ENCODE assay signal across 24 cellular contexts in genomic region chr4:115678425-115678941, GRCh38.
DNase-seq lines count a peak whose midpoint lies in the region; ATAC-seq and TF ChIP-seq lines count a peak whose summit lies in the region.
"Had no signal": no experiment of that assay in that cellular context is flagged by ENCODE, and none has a peak within 500 bp of the region (broad histone marks: within the 10 kb centered on the region; RNA-seq: fewer than 3 reads in every experiment).

No MANE protein-coding gene starts in this region.

- intact Hi-C loops in spleen (cut with DNase I; ENCODE audit: low total_unique reads) (no loop called here), ascending aorta (cut with DNase I) (no loop called here)

- H4K20me1 ChIP-seq in hepatocyte (ENCODE audit: insufficient read depth, poor library complexity, severe bottlenecking) (no peaks in the 10 kb centered on the region), neural progenitor cell (ENCODE audit: low read depth) (no peaks in the 10 kb centered on the region)

- TF ChIP-seq CTCF in hepatocyte (IDR thresholded peaks at IDR 0.05; ENCODE audit: poor library complexity), result no peak
- TF ChIP-seq CTCF in spleen (IDR thresholded peaks at IDR 0.05 in 8 of 11, conservative IDR thresholded peaks at IDR 0.05 in 3 of 11), result no peak
- no peak for TF ChIP-seq CTCF in ascending aorta (IDR thresholded peaks at IDR 0.05)
- TF ChIP-seq CTCF in neural progenitor cell (IDR thresholded peaks at IDR 0.05), result no peak

- H3K9me2 ChIP-seq in hepatocyte (replicated peaks; ENCODE audit: insufficient read depth), result no peaks in the 10 kb centered on the region
- H3K9me2 ChIP-seq: SK-N-SH had no signal

- H3K9me3 ChIP-seq in hepatocyte (ENCODE audit: low read depth) (no peaks in the 10 kb centered on the region), spleen (peaks cover 0 to 20% (median 4%) of the 10 kb centered on the region in 8 donors), ascending aorta (no peaks in the 10 kb centered on the region), neural progenitor cell (ENCODE audit: low read depth) (no peaks in the 10 kb centered on the region)
- H3K9me3 ChIP-seq: Peyer's patch, SK-N-SH had no signal

- H3K27ac ChIP-seq in hepatocyte (no peak overlapping the region), spleen (no peak overlapping the region), ascending aorta (no peak overlapping the region), neural progenitor cell (no peak overlapping the region)
- H3K27ac ChIP-seq: Peyer's patch had no signal

- H3K4me2 ChIP-seq in hepatocyte (no peak overlapping the region), neural progenitor cell (no peak overlapping the region)
- H3K4me2 ChIP-seq: SK-N-SH had no signal

- H3K4me3 ChIP-seq in hepatocyte, result no peak overlapping the region
- no peak overlapping the region for H3K4me3 ChIP-seq in spleen
- H3K4me3 ChIP-seq in ascending aorta, result no peak overlapping the region
- no peak overlapping the region for H3K4me3 ChIP-seq in neural progenitor cell
- H3K4me3 ChIP-seq: GM12878, Peyer's patch had no signal

- H3K4me1 ChIP-seq in hepatocyte (ENCODE audit: insufficient read depth) (no peaks in the 10 kb centered on the region), spleen (no peaks in the 10 kb centered on the region), ascending aorta (no peaks in the 10 kb centered on the region), neural progenitor cell (no peaks in the 10 kb centered on the region)
- H3K4me1 ChIP-seq: Peyer's patch had no signal

- peaks cover 3% of the 10 kb centered on the region for H3K27me3 Mint-ChIP-seq in neural progenitor cell (ENCODE audit: insufficient read depth, low read depth)
- H3K27me3 Mint-ChIP-seq: IgD-negative memory B cell had no signal

- H2AFZ ChIP-seq in hepatocyte, result no peak overlapping the region
- no peak overlapping the region for H2AFZ ChIP-seq in neural progenitor cell (replicated peaks)

- H3F3A ChIP-seq in neural progenitor cell (ENCODE audit: low read depth), result no peaks in the 10 kb centered on the region

- no peak overlapping the region for H3K4me3 Mint-ChIP-seq in neural progenitor cell
- H3K4me3 Mint-ChIP-seq: CD8-positive, alpha-beta T cell; HFFc6 had no signal

- DNase-seq in activated gamma-delta T cell (lab: John Stamatoyannopoulos, UW) (peak; percentile 7), activated gamma-delta T cell treated with Interleukin-2 at 50 U/mL for 16 hours (no peak), hepatocyte (ENCODE audit: low spot score) (peak; percentile 2), spleen (peak; percentile 70), ascending aorta (ENCODE audit: low spot score in 2 of 2) (no peak), EL (no peak), neural progenitor cell (ENCODE audit: low spot score) (no peak)
- DNase-seq: 8988T; CD8-positive, alpha-beta T cell; DMS79 treated with DMSO at 0.1 percent for 48 hours; GDM1; HFFc6; Kasumi-1; MM.1S; NCI-H1105; NCI-H1694 treated with DMSO at 0.1 percent for 48 hours; NCI-H226; NCI-H524 treated with DMSO at 0.1 percent for 48 hours; Peyer's patch; Right ventricle myocardium superior; SK-N-SH had no signal

- no peak for ATAC-seq in HG03159 (IDR thresholded peaks at IDR 0.05; ENCODE audit: unreplicated experiment)
- ATAC-seq: CD8-positive, alpha-beta T cell; GM12878 had no signal

- no peak overlapping the region for H3K9ac ChIP-seq in neural progenitor cell
- H3K9ac ChIP-seq: SK-N-SH had no signal

- H3K27ac Mint-ChIP-seq in neural progenitor cell, result no peak overlapping the region
- H3K27ac Mint-ChIP-seq: CD8-positive, alpha-beta T cell; HFFc6; IgD-negative memory B cell had no signal

- H3K79me2 ChIP-seq in hepatocyte (no peaks in the 10 kb centered on the region), neural progenitor cell (ENCODE audit: low read depth) (no peaks in the 10 kb centered on the region)

- H3K4me1 Mint-ChIP-seq in neural progenitor cell, result peaks cover 5% of the 10 kb centered on the region
- H3K4me1 Mint-ChIP-seq: IgD-negative memory B cell had no signal

- WGBS in hepatocyte (ENCODE audit: low lambda C conversion rate, missing lambda C conversion rate), result 97% methylated on average over 34 of the region's 47 CpGs
- 92 to 96% (median 93%) methylated on average over 23 to 47 of the region's 47 CpGs for WGBS in spleen, 5 donors

- no peaks in the 10 kb centered on the region for H3K27me3 ChIP-seq in hepatocyte
- no peaks in the 10 kb centered on the region for H3K27me3 ChIP-seq in spleen (replicated peaks in 1 of 7)
- H3K27me3 ChIP-seq in ascending aorta, result no peaks in the 10 kb centered on the region
- no peaks in the 10 kb centered on the region for H3K27me3 ChIP-seq in neural progenitor cell
- H3K27me3 ChIP-seq: Peyer's patch had no signal

- TF ChIP-seq POLR2A in spleen (IDR thresholded peaks at IDR 0.05), result no peak

- H3K36me3 ChIP-seq in hepatocyte (replicated peaks; ENCODE audit: insufficient read depth, low read depth), result no peaks in the 10 kb centered on the region
- H3K36me3 ChIP-seq in spleen, result no peaks in the 10 kb centered on the region
- H3K36me3 ChIP-seq in ascending aorta, result no peaks in the 10 kb centered on the region
- H3K36me3 ChIP-seq in neural progenitor cell, result no peaks in the 10 kb centered on the region
- H3K36me3 ChIP-seq: Peyer's patch had no signal

- H3K36me3 Mint-ChIP-seq in neural progenitor cell, result peaks cover 2% of the 10 kb centered on the region
- H3K36me3 Mint-ChIP-seq: CD8-positive, alpha-beta T cell; IgD-negative memory B cell had no signal

- H3K9me3 Mint-ChIP-seq in neural progenitor cell, result peaks cover 13% of the 10 kb centered on the region

Comparison
In these comparisons a context has a peak if more than half of its experiments do, and no peak if none do; other contexts are left out.
1. DNase-seq: peak in activated gamma-delta T cell (single experiment), hepatocyte (single experiment) and spleen (single experiment); none in activated gamma-delta T cell treated with Interleukin-2 at 50 U/mL for 16 hours (single experiment), ascending aorta (0 of 2), EL (single experiment) and neural progenitor cell (single experiment).